ENCODE assay signal across 23 cellular contexts in genomic region chr18:65752625-65753325, GRCh38. TPM values are rescaled to one million over a fixed set of nuclear protein-coding genes. Genes with fewer than 3 reads are reported as not detected.
A peak's percentile ranks its signal among the peaks of the same experiment; 100 is the strongest.
DNase-seq lines count a peak whose midpoint lies in the region; ATAC-seq and TF ChIP-seq lines count a peak whose summit lies in the region.
"Had no signal": no experiment of that assay in that cellular context is flagged by ENCODE, and none has a peak within 500 bp of the region (broad histone marks: within the 10 kb centered on the region; RNA-seq: fewer than 3 reads in every experiment).

No MANE protein-coding gene starts in this region.

- peaks cover 22% of the 10 kb centered on the region for H3K27me3 Mint-ChIP-seq in brain
- H3K27me3 Mint-ChIP-seq: T-helper 17 cell had no signal

- peak overlapping the region in 2 of 5 experiments; percentile 42 to 83 for H3K27ac Mint-ChIP-seq in brain
- H3K27ac Mint-ChIP-seq: activated T-cell treated with anti-CD3 and anti-CD28 coated beads, Interleukin-2, amount 50 U/mL, for 72 hours; CD4-positive, alpha-beta memory T cell; IgD-negative memory B cell; mesothelial cell of epicardium; naive thymus-derived CD4-positive, alpha-beta T cell; T-helper 17 cell had no signal

- DNase-seq in NCI-H1092 treated with DMSO at 0.1 percent for 48 hours (lab: John Stamatoyannopoulos, UW) (peak; percentile 70), NCI-H1092 (lab: John Stamatoyannopoulos, UW) (no peak), NCI-H69 (lab: John Stamatoyannopoulos, UW) (peak; percentile 62), retina (peak; percentile 16), sciatic nerve (ENCODE audit: low spot score) (no peak), occipital lobe (lab: John Stamatoyannopoulos, UW) (no peak), superior temporal gyrus (ENCODE audit: extremely low spot score) (no peak)
- DNase-seq: activated CD4-positive, alpha-beta T cell treated with anti-CD3 and anti-CD28 coated beads for 48 hours; activated naive CD4-positive, alpha-beta T cell treated with Interleukin-2 at 50 U/mL for 16 hours; activated T-cell treated with anti-CD3 and anti-CD28 coated beads, Interleukin-2, amount 50 U/mL, for 72 hours; CD4-positive, alpha-beta memory T cell; DMS153; gastrocnemius medialis; left ventricle myocardium superior; naive thymus-derived CD4-positive, alpha-beta T cell; NCI-H226; T-helper 17 cell had no signal

- peaks cover 79% of the 10 kb centered on the region for H3K4me1 Mint-ChIP-seq in brain
- H3K4me1 Mint-ChIP-seq: CD4-positive, alpha-beta memory T cell; IgD-negative memory B cell; T-helper 17 cell had no signal

- no peak for ATAC-seq in sciatic nerve
- ATAC-seq: activated T-cell treated with anti-CD3 and anti-CD28 coated beads, Interleukin-2, amount 50 U/mL, for 72 hours; gastrocnemius medialis; left ventricle myocardium superior; naive thymus-derived CD4-positive, alpha-beta T cell; T-helper 17 cell had no signal

- intact Hi-C loops in sciatic nerve (cut with DNase I), result no loop called here

- no peaks in the 10 kb centered on the region for H3K36me3 Mint-ChIP-seq in brain
- H3K36me3 Mint-ChIP-seq: CD4-positive, alpha-beta memory T cell; IgD-negative memory B cell; mesothelial cell of epicardium had no signal

- peak overlapping the region; percentile 12 to 93 (median 87) for H3K4me3 Mint-ChIP-seq in brain
- H3K4me3 Mint-ChIP-seq: activated T-cell treated with anti-CD3 and anti-CD28 coated beads, Interleukin-2, amount 50 U/mL, for 72 hours; CD4-positive, alpha-beta memory T cell; IgD-negative memory B cell; naive thymus-derived CD4-positive, alpha-beta T cell; T-helper 17 cell had no signal

- no peak for TF ChIP-seq CTCF in brain (conservative IDR thresholded peaks at IDR 0.05)

- no peaks in the 10 kb centered on the region for H3K9me3 Mint-ChIP-seq in brain
- H3K9me3 Mint-ChIP-seq: mesothelial cell of epicardium had no signal

RNA-seq across cellular contexts. Expression of gene CDH7, which starts 2.0 kb away (rescaled TPM):
- polyA plus RNA-seq in brain (ENCODE audit: insufficient read depth, low read depth, low replicate concordance), result 0.10 TPM
- total RNA-seq in sciatic nerve (33.5 TPM), occipital lobe (2.3 TPM)
- total RNA-seq: activated T-cell treated with anti-CD3 and anti-CD28 coated beads, Interleukin-2, amount 50 U/mL, for 72 hours; bronchial epithelial cell; CD4-positive, alpha-beta memory T cell; gastrocnemius medialis; M059J; naive thymus-derived CD4-positive, alpha-beta T cell; posterior vena cava; T-helper 17 cell had no signal
- polyA plus RNA-seq: CD4-positive, alpha-beta memory T cell; IgD-negative memory B cell; naive thymus-derived CD4-positive, alpha-beta T cell had no signal

Comparison
In these comparisons a context has a peak if more than half of its experiments do, and no peak if none do; other contexts are left out.
1. DNase-seq: peak in NCI-H1092 treated with DMSO at 0.1 percent for 48 hours (single experiment), NCI-H69 (single experiment) and retina (single experiment); none in NCI-H1092 (single experiment), sciatic nerve (single experiment), occipital lobe (single experiment) and superior temporal gyrus (single experiment).
2. RNA of gene CDH7, which starts 2.0 kb away (total RNA-seq): 33.5 TPM in sciatic nerve (single experiment); 2.3 TPM in occipital lobe (single experiment); every median in the first group is over 10 times any median in the second.